Comparison of ENCODE assay signal across 8 cellular contexts in the genomic region with DNA sequence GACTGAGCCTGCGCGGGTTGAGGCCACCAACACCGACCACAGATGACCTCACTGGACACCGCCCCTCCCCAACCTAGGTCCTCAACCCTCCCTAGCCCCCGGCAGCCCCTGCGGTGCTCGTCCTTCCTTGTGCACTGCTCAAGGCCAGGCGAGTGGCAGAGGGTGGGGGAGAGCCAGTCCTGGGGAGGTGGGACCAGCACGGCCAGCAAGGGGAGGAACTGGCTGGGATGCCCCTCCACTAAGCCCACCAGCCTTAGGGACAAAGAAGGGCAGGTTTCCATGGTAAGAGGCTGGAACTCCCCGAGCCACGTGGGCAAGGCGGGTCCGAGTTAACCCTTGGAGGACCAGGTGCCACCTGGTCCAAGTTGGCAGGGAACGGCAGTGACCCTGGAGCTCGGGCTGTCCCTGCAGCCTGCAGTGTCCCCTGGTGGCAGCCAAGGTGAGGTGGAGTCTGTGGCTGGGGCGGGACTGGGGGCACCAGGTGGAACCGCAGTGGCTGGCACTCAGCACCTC. TPM values are rescaled to one million over a fixed set of nuclear protein-coding genes. Genes with fewer than 3 reads are reported as not detected.
DNase-seq lines count a peak whose midpoint lies in the region; ATAC-seq, FAIRE-seq and TF ChIP-seq lines count a peak whose summit lies in the region.

No MANE protein-coding gene starts in this region.

- no peak overlapping the region for H3K4me3 ChIP-seq in BLaER1 treated with 17β-estradiol and CSF1 and Interleukin-3, amounts not matched to agents 10 nM and 100 nM
- no peak overlapping the region for H3K4me3 ChIP-seq in dorsolateral prefrontal cortex

- peaks cover 18 to 48% (median 44%) of the 10 kb centered on the region in 10 experiments for H3K4me1 ChIP-seq in BLaER1 treated with 17β-estradiol and CSF1 and Interleukin-3, amounts not matched to agents 10 nM and 100 nM

- no peak overlapping the region for H3K4me3 Mint-ChIP-seq in nephron progenitor cell

- no peak for ATAC-seq in GM19463 (IDR thresholded peaks at IDR 0.05; ENCODE audit: unreplicated experiment)

- intact Hi-C loops in dorsolateral prefrontal cortex (cut with DNase I) (no loop called here), posterior vena cava (cut with DNase I) (no loop called here)

- no peaks in the 10 kb centered on the region for H3K9me3 ChIP-seq in BLaER1 treated with 17β-estradiol and CSF1 and Interleukin-3, amounts not matched to agents 10 nM and 100 nM (replicated peaks in 1 of 11)

- H3K36me3 ChIP-seq in BLaER1 treated with 17β-estradiol and CSF1 and Interleukin-3, amounts not matched to agents 10 nM and 100 nM: peaks cover 14 to 41% (median 34%) of the 10 kb centered on the region in 11 experiments

- H3K27ac ChIP-seq in BLaER1 treated with 17β-estradiol and CSF1 and Interleukin-3, amounts not matched to agents 10 nM and 100 nM: no peak overlapping the region
- H3K27ac ChIP-seq in dorsolateral prefrontal cortex: peak overlapping the region in 1 of 59 donors; percentile 14

- peaks cover 13 to 24% (median 19%) of the 10 kb centered on the region in 11 experiments; a peak in 19 of 22 replicates for H3K27me3 ChIP-seq in BLaER1 treated with 17β-estradiol and CSF1 and Interleukin-3, amounts not matched to agents 10 nM and 100 nM
- H3K27me3 ChIP-seq in dorsolateral prefrontal cortex: peaks cover 0 to 34% (median 10%) of the 10 kb centered on the region in 45 donors

- H3K27ac Mint-ChIP-seq in nephron progenitor cell: no peak overlapping the region

- H3K27me3 Mint-ChIP-seq in nephron progenitor cell (ENCODE audit: low read depth, poor library complexity): peaks cover 35% of the 10 kb centered on the region

- no peaks in the 10 kb centered on the region for H3K36me3 Mint-ChIP-seq in nephron progenitor cell (ENCODE audit: low read depth)

- peak overlapping the region in 8 of 11 experiments; percentile 6 to 73 (median 58); a peak in 14 of 22 replicates for H3K4me2 ChIP-seq in BLaER1 treated with 17β-estradiol and CSF1 and Interleukin-3, amounts not matched to agents 10 nM and 100 nM

- H3K9ac ChIP-seq in BLaER1 treated with 17β-estradiol and CSF1 and Interleukin-3, amounts not matched to agents 10 nM and 100 nM: peak overlapping the region in 1 of 11 experiments; percentile 9; a peak in 1 of 22 replicates

- H4K20me1 ChIP-seq in BLaER1 treated with 17β-estradiol and CSF1 and Interleukin-3, amounts not matched to agents 10 nM and 100 nM: peaks cover 0 to 79% (median 45%) of the 10 kb centered on the region in 11 experiments; a peak in 20 of 22 replicates

- TF ChIP-seq CTCF in dorsolateral prefrontal cortex (IDR thresholded peaks at IDR 0.05 in 54 of 56, conservative IDR thresholded peaks at IDR 0.05 in 2 of 56; ENCODE audit: low read depth in 1 of 56, partially characterized antibody in 56 of 56) (peak in 54 of 56 donors; percentile 15 to 62 (median 41)), nephron progenitor cell (IDR thresholded peaks at IDR 0.05) (peak; percentile 70)

- DNase-seq in GM19239 (ENCODE audit: insufficient read length, low spot score) (peak; percentile 75), SHP77 treated with DMSO at 0.1 percent for 48 hours (lab: John Stamatoyannopoulos, UW) (peak; percentile 60), dorsolateral prefrontal cortex (peak in 1 of 10 donors; percentile 52), nephron progenitor cell (peak; percentile 67), cerebellar nuclear complex (lab: John Stamatoyannopoulos, UW) (no peak), posterior vena cava (ENCODE audit: low spot score) (no peak)

- H3K9me3 Mint-ChIP-seq in nephron progenitor cell: peaks cover 4% of the 10 kb centered on the region

- FAIRE-seq in GM19239 (lab: Jason Lieb, UNC): no peak

- peaks cover 10% of the 10 kb centered on the region for H3K4me1 Mint-ChIP-seq in nephron progenitor cell

RNA-seq across cellular contexts. Expression of a gene that starts 9.2 kb away (rescaled TPM):
- total RNA-seq in dorsolateral prefrontal cortex (1 to 10 TPM in 111 of 120 experiments, under 1 TPM in 9; 0.52 to 5.1 (median 2.0) TPM), posterior vena cava (1 to 10 TPM; 1.6 to 2.0 TPM)

RNA-seq across cellular contexts. Expression of a gene that starts 14.8 kb away (rescaled TPM):
- total RNA-seq in dorsolateral prefrontal cortex (10 to 100 TPM; 11.9 to 29.9 (median 19.3) TPM), posterior vena cava (10 to 100 TPM; 18.9 TPM)

RNA-seq across cellular contexts. Expression of a gene that starts 24.8 kb away (rescaled TPM):
- total RNA-seq in dorsolateral prefrontal cortex (1,000 to 10,000 TPM in 85 of 120 experiments, 100 to 1,000 TPM in 35; 558 to 1,589 (median 1,117) TPM), posterior vena cava (1,000 to 10,000 TPM; 1,410 to 1,809 TPM)

Comparison
In these comparisons a context has a peak if more than half of its experiments do, and no peak if none do; other contexts are left out.
1. DNase-seq: peak in GM19239 (single experiment), SHP77 treated with DMSO at 0.1 percent for 48 hours (single experiment) and nephron progenitor cell (single experiment); none in cerebellar nuclear complex (0 of 2) and posterior vena cava (single experiment).